ENCODE assay signal across 1 cellular context in the genomic region with DNA sequence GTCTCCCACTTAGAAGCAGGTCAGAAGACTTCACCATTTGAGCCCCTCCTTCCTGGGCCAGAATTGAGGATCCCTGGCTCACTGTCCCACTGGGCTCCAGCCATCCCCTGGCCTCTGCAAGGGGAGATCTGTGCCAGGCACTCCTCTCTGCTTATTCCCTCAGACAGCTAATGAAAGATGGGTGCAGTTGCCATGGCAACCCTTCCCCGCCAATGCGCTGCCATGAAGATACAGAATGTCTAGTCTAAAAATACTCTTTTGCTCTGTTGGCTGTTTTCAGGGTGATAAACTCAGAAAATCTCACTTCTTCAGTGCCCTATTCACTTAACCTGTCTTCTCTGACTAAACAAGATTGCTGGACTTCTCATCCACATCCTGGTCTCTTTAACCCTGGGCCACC.
TF ChIP-seq lines count a peak whose summit lies in the region.

No MANE protein-coding gene starts in this region.

TF ChIP-seq in HepG2, 621 proteins besides CTCF, POLR2A, EP300 and RAD21 (continues in another document):
- TF ChIP-seq ZNF660 (CRISPR knock-in tag; IDR thresholded peaks at IDR 0.05; ENCODE audit: borderline replicate concordance, low read depth) (no peak), GLI4 (CRISPR knock-in tag; IDR thresholded peaks at IDR 0.05; ENCODE audit: borderline replicate concordance) (no peak), MEF2D (CRISPR knock-in tag; IDR thresholded peaks at IDR 0.05) (0 out of 2 replicates have a peak, but pooled peaks have one; percentile 19), ZNF451 (CRISPR knock-in tag; IDR thresholded peaks at IDR 0.05) (no peak), CHCHD3 (CRISPR knock-in tag; IDR thresholded peaks at IDR 0.05) (no peak), ZNF20 (CRISPR knock-in tag; IDR thresholded peaks at IDR 0.05) (no peak), RBM22 (optimal IDR thresholded peaks at IDR 0.05; ENCODE audit: low read length) (no peak), DR1 (CRISPR knock-in tag; IDR thresholded peaks at IDR 0.05) (no peak), SMAD1 (CRISPR knock-in tag; IDR thresholded peaks at IDR 0.05; ENCODE audit: borderline replicate concordance, low read depth) (no peak), TAF1 (CRISPR knock-in tag; IDR thresholded peaks at IDR 0.05) (0 out of 2 replicates have a peak, but pooled peaks have one; percentile 22), PREB (CRISPR knock-in tag; IDR thresholded peaks at IDR 0.05) (no peak), ZFYVE20 (CRISPR knock-in tag; IDR thresholded peaks at IDR 0.05; ENCODE audit: borderline replicate concordance, low read depth) (no peak), MXD3 (CRISPR knock-in tag; IDR thresholded peaks at IDR 0.05) (peak; percentile 49; the same call in 1 of the 2 replicates), MTA1 (CRISPR knock-in tag; IDR thresholded peaks at IDR 0.05; ENCODE audit: borderline replicate concordance) (no peak), JDP2 (CRISPR knock-in tag; IDR thresholded peaks at IDR 0.05; ENCODE audit: borderline replicate concordance) (no peak), FOXM1 (CRISPR knock-in tag; IDR thresholded peaks at IDR 0.05) (no peak), FOXO4 (CRISPR knock-in tag; conservative IDR thresholded peaks at IDR 0.05) (no peak), ZNF558 (CRISPR knock-in tag; IDR thresholded peaks at IDR 0.05; ENCODE audit: borderline replicate concordance) (no peak), RFX3 (CRISPR knock-in tag; IDR thresholded peaks at IDR 0.05) (peak; percentile 78), EZH2 (conservative IDR thresholded peaks at IDR 0.05; ENCODE audit: low read depth, low read length) (no peak), ZNF619 (CRISPR knock-in tag; IDR thresholded peaks at IDR 0.05) (no peak), ARID2 (CRISPR knock-in tag; IDR thresholded peaks at IDR 0.05; ENCODE audit: borderline replicate concordance) (no peak), SKI (IDR thresholded peaks at IDR 0.05; ENCODE audit: partially characterized antibody) (no peak), ZNF33A (CRISPR knock-in tag; IDR thresholded peaks at IDR 0.05; ENCODE audit: borderline replicate concordance) (no peak), ZNF414 (CRISPR knock-in tag; IDR thresholded peaks at IDR 0.05) (no peak), HNF4A (CRISPR knock-in tag; IDR thresholded peaks at IDR 0.05) (no peak), NFKB2 (CRISPR knock-in tag; IDR thresholded peaks at IDR 0.05; ENCODE audit: borderline replicate concordance) (0 out of 2 replicates have a peak, but pooled peaks have one; percentile 46), ZNF569 (CRISPR knock-in tag; IDR thresholded peaks at IDR 0.05; ENCODE audit: borderline replicate concordance) (peak; percentile 17; the same call in 1 of the 2 replicates), HOXA5 (CRISPR knock-in tag; IDR thresholded peaks at IDR 0.05) (no peak), ZNF143 (CRISPR knock-in tag; IDR thresholded peaks at IDR 0.05) (no peak), ZNF329 (CRISPR knock-in tag; IDR thresholded peaks at IDR 0.05; ENCODE audit: low read depth) (no peak), ZNF34 (CRISPR knock-in tag; IDR thresholded peaks at IDR 0.05; ENCODE audit: borderline replicate concordance) (no peak), SYNCRIP (IDR thresholded peaks at IDR 0.05; ENCODE audit: insufficient read depth, low read depth, low read length) (no peak), POLR2G (IDR thresholded peaks at IDR 0.05; ENCODE audit: low read depth, low read length) (0 out of 2 replicates have a peak, but pooled peaks have one; percentile 10), MAF1 (CRISPR knock-in tag; IDR thresholded peaks at IDR 0.05; ENCODE audit: borderline replicate concordance) (no peak)
- TF ChIP-seq, protein P1, sequence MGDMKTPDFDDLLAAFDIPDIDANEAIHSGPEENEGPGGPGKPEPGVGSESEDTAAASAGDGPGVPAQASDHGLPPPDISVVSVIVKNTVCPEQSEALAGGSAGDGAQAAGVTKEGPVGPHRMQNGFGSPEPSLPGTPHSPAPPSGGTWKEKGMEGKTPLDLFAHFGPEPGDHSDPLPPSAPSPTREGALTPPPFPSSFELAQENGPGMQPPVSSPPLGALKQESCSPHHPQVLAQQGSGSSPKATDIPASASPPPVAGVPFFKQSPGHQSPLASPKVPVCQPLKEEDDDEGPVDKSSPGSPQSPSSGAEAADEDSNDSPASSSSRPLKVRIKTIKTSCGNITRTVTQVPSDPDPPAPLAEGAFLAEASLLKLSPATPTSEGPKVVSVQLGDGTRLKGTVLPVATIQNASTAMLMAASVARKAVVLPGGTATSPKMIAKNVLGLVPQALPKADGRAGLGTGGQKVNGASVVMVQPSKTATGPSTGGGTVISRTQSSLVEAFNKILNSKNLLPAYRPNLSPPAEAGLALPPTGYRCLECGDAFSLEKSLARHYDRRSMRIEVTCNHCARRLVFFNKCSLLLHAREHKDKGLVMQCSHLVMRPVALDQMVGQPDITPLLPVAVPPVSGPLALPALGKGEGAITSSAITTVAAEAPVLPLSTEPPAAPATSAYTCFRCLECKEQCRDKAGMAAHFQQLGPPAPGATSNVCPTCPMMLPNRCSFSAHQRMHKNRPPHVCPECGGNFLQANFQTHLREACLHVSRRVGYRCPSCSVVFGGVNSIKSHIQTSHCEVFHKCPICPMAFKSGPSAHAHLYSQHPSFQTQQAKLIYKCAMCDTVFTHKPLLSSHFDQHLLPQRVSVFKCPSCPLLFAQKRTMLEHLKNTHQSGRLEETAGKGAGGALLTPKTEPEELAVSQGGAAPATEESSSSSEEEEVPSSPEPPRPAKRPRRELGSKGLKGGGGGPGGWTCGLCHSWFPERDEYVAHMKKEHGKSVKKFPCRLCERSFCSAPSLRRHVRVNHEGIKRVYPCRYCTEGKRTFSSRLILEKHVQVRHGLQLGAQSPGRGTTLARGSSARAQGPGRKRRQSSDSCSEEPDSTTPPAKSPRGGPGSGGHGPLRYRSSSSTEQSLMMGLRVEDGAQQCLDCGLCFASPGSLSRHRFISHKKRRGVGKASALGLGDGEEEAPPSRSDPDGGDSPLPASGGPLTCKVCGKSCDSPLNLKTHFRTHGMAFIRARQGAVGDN (CRISPR knock-in tag; IDR thresholded peaks at IDR 0.05) = peak; percentile 13; the same call in 1 of the 2 replicates
- TF ChIP-seq, protein P2, sequence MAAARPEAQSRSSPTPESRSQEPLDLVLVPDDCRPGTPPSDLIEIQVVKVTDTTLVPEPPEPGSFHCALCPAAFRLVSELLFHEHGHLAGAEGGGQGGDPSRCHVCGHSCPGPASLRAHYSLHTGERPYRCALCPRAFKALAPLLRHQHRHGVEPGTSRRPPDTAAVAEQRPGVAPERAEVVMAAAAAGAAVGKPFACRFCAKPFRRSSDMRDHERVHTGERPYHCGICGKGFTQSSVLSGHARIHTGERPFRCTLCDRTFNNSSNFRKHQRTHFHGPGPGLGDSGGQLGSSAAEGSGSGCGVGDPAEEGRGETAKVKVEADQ (CRISPR knock-in tag; IDR thresholded peaks at IDR 0.05; ENCODE audit: borderline replicate concordance) = no peak
- TF ChIP-seq, protein P3, sequence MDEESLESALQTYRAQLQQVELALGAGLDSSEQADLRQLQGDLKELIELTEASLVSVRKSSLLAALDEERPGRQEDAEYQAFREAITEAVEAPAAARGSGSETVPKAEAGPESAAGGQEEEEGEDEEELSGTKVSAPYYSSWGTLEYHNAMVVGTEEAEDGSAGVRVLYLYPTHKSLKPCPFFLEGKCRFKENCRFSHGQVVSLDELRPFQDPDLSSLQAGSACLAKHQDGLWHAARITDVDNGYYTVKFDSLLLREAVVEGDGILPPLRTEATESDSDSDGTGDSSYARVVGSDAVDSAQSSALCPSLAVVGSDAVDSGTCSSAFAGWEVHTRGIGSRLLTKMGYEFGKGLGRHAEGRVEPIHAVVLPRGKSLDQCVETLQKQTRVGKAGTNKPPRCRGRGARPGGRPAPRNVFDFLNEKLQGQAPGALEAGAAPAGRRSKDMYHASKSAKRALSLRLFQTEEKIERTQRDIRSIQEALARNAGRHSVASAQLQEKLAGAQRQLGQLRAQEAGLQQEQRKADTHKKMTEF (CRISPR knock-in tag; IDR thresholded peaks at IDR 0.05) = no peak
- TF ChIP-seq, protein P4, sequence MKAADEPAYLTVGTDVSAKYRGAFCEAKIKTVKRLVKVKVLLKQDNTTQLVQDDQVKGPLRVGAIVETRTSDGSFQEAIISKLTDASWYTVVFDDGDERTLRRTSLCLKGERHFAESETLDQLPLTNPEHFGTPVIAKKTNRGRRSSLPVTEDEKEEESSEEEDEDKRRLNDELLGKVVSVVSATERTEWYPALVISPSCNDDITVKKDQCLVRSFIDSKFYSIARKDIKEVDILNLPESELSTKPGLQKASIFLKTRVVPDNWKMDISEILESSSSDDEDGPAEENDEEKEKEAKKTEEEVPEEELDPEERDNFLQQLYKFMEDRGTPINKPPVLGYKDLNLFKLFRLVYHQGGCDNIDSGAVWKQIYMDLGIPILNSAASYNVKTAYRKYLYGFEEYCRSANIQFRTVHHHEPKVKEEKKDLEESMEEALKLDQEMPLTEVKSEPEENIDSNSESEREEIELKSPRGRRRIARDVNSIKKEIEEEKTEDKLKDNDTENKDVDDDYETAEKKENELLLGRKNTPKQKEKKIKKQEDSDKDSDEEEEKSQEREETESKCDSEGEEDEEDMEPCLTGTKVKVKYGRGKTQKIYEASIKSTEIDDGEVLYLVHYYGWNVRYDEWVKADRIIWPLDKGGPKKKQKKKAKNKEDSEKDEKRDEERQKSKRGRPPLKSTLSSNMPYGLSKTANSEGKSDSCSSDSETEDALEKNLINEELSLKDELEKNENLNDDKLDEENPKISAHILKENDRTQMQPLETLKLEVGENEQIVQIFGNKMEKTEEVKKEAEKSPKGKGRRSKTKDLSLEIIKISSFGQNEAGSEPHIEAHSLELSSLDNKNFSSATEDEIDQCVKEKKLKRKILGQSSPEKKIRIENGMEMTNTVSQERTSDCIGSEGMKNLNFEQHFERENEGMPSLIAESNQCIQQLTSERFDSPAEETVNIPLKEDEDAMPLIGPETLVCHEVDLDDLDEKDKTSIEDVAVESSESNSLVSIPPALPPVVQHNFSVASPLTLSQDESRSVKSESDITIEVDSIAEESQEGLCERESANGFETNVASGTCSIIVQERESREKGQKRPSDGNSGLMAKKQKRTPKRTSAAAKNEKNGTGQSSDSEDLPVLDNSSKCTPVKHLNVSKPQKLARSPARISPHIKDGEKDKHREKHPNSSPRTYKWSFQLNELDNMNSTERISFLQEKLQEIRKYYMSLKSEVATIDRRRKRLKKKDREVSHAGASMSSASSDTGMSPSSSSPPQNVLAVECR (CRISPR knock-in tag; IDR thresholded peaks at IDR 0.05; ENCODE audit: borderline replicate concordance) = no peak
- TF ChIP-seq, protein P5, sequence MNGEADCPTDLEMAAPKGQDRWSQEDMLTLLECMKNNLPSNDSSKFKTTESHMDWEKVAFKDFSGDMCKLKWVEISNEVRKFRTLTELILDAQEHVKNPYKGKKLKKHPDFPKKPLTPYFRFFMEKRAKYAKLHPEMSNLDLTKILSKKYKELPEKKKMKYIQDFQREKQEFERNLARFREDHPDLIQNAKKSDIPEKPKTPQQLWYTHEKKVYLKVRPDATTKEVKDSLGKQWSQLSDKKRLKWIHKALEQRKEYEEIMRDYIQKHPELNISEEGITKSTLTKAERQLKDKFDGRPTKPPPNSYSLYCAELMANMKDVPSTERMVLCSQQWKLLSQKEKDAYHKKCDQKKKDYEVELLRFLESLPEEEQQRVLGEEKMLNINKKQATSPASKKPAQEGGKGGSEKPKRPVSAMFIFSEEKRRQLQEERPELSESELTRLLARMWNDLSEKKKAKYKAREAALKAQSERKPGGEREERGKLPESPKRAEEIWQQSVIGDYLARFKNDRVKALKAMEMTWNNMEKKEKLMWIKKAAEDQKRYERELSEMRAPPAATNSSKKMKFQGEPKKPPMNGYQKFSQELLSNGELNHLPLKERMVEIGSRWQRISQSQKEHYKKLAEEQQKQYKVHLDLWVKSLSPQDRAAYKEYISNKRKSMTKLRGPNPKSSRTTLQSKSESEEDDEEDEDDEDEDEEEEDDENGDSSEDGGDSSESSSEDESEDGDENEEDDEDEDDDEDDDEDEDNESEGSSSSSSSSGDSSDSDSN (CRISPR knock-in tag; IDR thresholded peaks at IDR 0.05) = no peak
